26 cellular contexts compared by ENCODE assay signal in genomic region chr7:77337456-77337990, GRCh38.
DNase-seq lines count a peak whose midpoint lies in the region; ATAC-seq and TF ChIP-seq lines count a peak whose summit lies in the region.
"Had no signal": no experiment of that assay in that cellular context is flagged by ENCODE, and none has a peak within 500 bp of the region (broad histone marks: within the 10 kb centered on the region; RNA-seq: fewer than 3 reads in every experiment).

No MANE protein-coding gene starts in this region.

- H3K27ac Mint-ChIP-seq in activated CD4-positive, alpha-beta T cell treated with anti-CD3 and anti-CD28 coated beads, Interleukin-2, amount 10 ng/mL, durations not matched to agents 7 days and 5 days: peak overlapping the region; percentile 41
- H3K27ac Mint-ChIP-seq in IgD-negative memory B cell: peak overlapping the region; percentile 44 to 84 (median 57)
- H3K27ac Mint-ChIP-seq: activated CD8-positive, alpha-beta T cell treated with anti-CD3 and anti-CD28 coated beads, Interleukin-2, amount 10 ng/mL, durations not matched to agents 7 days and 5 days; activated naive CD4-positive, alpha-beta T cell treated with anti-CD3 and anti-CD28 coated beads, Interleukin-2, amount 10 ng/mL, durations not matched to agents 7 days and 5 days; GM23338 had no signal

- CTCF ChIA-PET in activated CD4-positive, alpha-beta T cell treated with anti-CD3 and anti-CD28 coated beads, Interleukin-2, amount 10 ng/mL, durations not matched to agents 7 days and 5 days (lab: Charles Lee): no interaction called here

- TF ChIP-seq CTCF in gastroesophageal sphincter (IDR thresholded peaks at IDR 0.05): no peak
- no peak for TF ChIP-seq CTCF in spleen (IDR thresholded peaks at IDR 0.05 in 8 of 11, conservative IDR thresholded peaks at IDR 0.05 in 3 of 11)
- no peak for TF ChIP-seq CTCF in sigmoid colon (IDR thresholded peaks at IDR 0.05)

- no peak for DNase-seq in activated CD4-positive, alpha-beta T cell treated with anti-CD3 and anti-CD28 coated beads, Interleukin-2, amount 10 ng/mL, durations not matched to agents 7 days and 5 days
- no peak for DNase-seq in activated CD4-positive, alpha-beta T cell treated with anti-CD3 and anti-CD28 coated beads, Interleukin-2, amount 50 U/mL, for 4 hours
- no peak for DNase-seq in spleen
- DNase-seq in sigmoid colon: no peak
- no peak for DNase-seq in cerebellum (ENCODE audit: low spot score)
- DNase-seq: activated CD8-positive, alpha-beta T cell treated with anti-CD3 and anti-CD28 coated beads, Interleukin-2, amount 10 ng/mL, durations not matched to agents 7 days and 5 days; activated naive CD4-positive, alpha-beta T cell treated with anti-CD3 and anti-CD28 coated beads, Interleukin-2, amount 10 ng/mL, durations not matched to agents 7 days and 5 days; amygdala; brain microvascular endothelial cell; CD4-positive, alpha-beta memory T cell; islet precursor cell; left ventricle myocardium superior; midbrain; naive thymus-derived CD8-positive, alpha-beta T cell; NCI-H1417; NCI-H2029 treated with DMSO at 0.1 percent for 48 hours; NCI-H526 treated with DMSO at 0.1 percent for 48 hours; stimulated activated CD4-positive, alpha-beta T cell treated with anti-CD3 and anti-CD28 coated beads, Interleukin-15, amount 100 ng/mL, for 24 hours had no signal

- TF ChIP-seq POLR2A in gastroesophageal sphincter (IDR thresholded peaks at IDR 0.05) (no peak), spleen (IDR thresholded peaks at IDR 0.05) (no peak), sigmoid colon (IDR thresholded peaks at IDR 0.05) (no peak)

- peaks cover 6 to 44% (median 6%) of the 10 kb centered on the region in 3 donors for H3K4me1 ChIP-seq in gastroesophageal sphincter
- H3K4me1 ChIP-seq in spleen: peaks cover 9 to 57% (median 41%) of the 10 kb centered on the region in 6 donors
- peaks cover 0 to 23% (median 15%) of the 10 kb centered on the region in 4 donors for H3K4me1 ChIP-seq in sigmoid colon

- no peaks in the 10 kb centered on the region for H3K36me3 ChIP-seq in gastroesophageal sphincter
- H3K36me3 ChIP-seq in spleen: no peaks in the 10 kb centered on the region
- H3K36me3 ChIP-seq in sigmoid colon: no peaks in the 10 kb centered on the region
- H3K36me3 ChIP-seq: brain microvascular endothelial cell had no signal

- peaks cover 17% of the 10 kb centered on the region for H3K4me1 Mint-ChIP-seq in activated CD4-positive, alpha-beta T cell treated with anti-CD3 and anti-CD28 coated beads, Interleukin-2, amount 10 ng/mL, durations not matched to agents 7 days and 5 days
- H3K4me1 Mint-ChIP-seq in IgD-negative memory B cell: peaks cover 34 to 49% (median 45%) of the 10 kb centered on the region in 3 donors
- H3K4me1 Mint-ChIP-seq: GM23338 had no signal

- H3K27me3 Mint-ChIP-seq in activated CD4-positive, alpha-beta T cell treated with anti-CD3 and anti-CD28 coated beads, Interleukin-2, amount 10 ng/mL, durations not matched to agents 7 days and 5 days: no peaks in the 10 kb centered on the region
- no peaks in the 10 kb centered on the region for H3K27me3 Mint-ChIP-seq in IgD-negative memory B cell
- H3K27me3 Mint-ChIP-seq: activated naive CD4-positive, alpha-beta T cell treated with anti-CD3 and anti-CD28 coated beads, Interleukin-2, amount 10 ng/mL, durations not matched to agents 7 days and 5 days; naive thymus-derived CD8-positive, alpha-beta T cell had no signal

- H3K27me3 ChIP-seq in gastroesophageal sphincter (no peaks in the 10 kb centered on the region), spleen (replicated peaks in 1 of 7) (no peaks in the 10 kb centered on the region), sigmoid colon (no peaks in the 10 kb centered on the region)
- H3K27me3 ChIP-seq: brain microvascular endothelial cell had no signal

- POLR2A ChIA-PET in activated CD4-positive, alpha-beta T cell treated with anti-CD3 and anti-CD28 coated beads, Interleukin-2, amount 10 ng/mL, durations not matched to agents 7 days and 5 days (lab: Charles Lee): no interaction called here

- H3K27ac ChIP-seq in gastroesophageal sphincter (peak overlapping the region in 3 of 4 donors; percentile 5 to 39 (median 9)), spleen (peak overlapping the region in 7 of 8 donors; percentile 41 to 81 (median 76)), sigmoid colon (peak overlapping the region in 2 of 4 donors; percentile 30 to 47)
- H3K27ac ChIP-seq: brain microvascular endothelial cell had no signal

- no peaks in the 10 kb centered on the region for H3K9me3 Mint-ChIP-seq in activated CD4-positive, alpha-beta T cell treated with anti-CD3 and anti-CD28 coated beads, Interleukin-2, amount 10 ng/mL, durations not matched to agents 7 days and 5 days
- peaks cover 0 to 4% (median 0%) of the 10 kb centered on the region in 3 donors for H3K9me3 Mint-ChIP-seq in IgD-negative memory B cell
- H3K9me3 Mint-ChIP-seq: activated naive CD4-positive, alpha-beta T cell treated with anti-CD3 and anti-CD28 coated beads, Interleukin-2, amount 10 ng/mL, durations not matched to agents 7 days and 5 days; CD4-positive, alpha-beta memory T cell; GM23338; naive thymus-derived CD8-positive, alpha-beta T cell; stimulated activated effector memory CD8-positive, alpha-beta T cell treated with anti-CD3 and anti-CD28 coated beads, Interleukin-12 subunit alpha, Interleukin-12 subunit beta, amount 100 ng/mL, for 72 hours had no signal

- ATAC-seq in gastroesophageal sphincter (no peak), HG02840 (IDR thresholded peaks at IDR 0.05; ENCODE audit: low FRiP score, unreplicated experiment) (no peak)
- ATAC-seq: activated CD8-positive, alpha-beta T cell treated with anti-CD3 and anti-CD28 coated beads, Interleukin-2, amount 10 ng/mL, durations not matched to agents 7 days and 5 days; GM23338; K562; left ventricle myocardium superior; naive thymus-derived CD8-positive, alpha-beta T cell; Right ventricle myocardium inferior; SK-N-SH treated with all-trans-retinoic acid at 6 μM for 48 hours; stimulated activated effector memory CD8-positive, alpha-beta T cell treated with anti-CD3 and anti-CD28 coated beads, Interleukin-12 subunit alpha, Interleukin-12 subunit beta, amount 100 ng/mL, for 72 hours had no signal

- H3K9me3 ChIP-seq in gastroesophageal sphincter (no peaks in the 10 kb centered on the region), spleen (no peaks in the 10 kb centered on the region), sigmoid colon (no peaks in the 10 kb centered on the region)

- no peak for TF ChIP-seq EP300 in gastroesophageal sphincter (IDR thresholded peaks at IDR 0.05)
- TF ChIP-seq EP300 in sigmoid colon (IDR thresholded peaks at IDR 0.05): no peak

- H3K4me3 ChIP-seq in gastroesophageal sphincter: no peak overlapping the region
- H3K4me3 ChIP-seq in spleen: no peak overlapping the region
- H3K4me3 ChIP-seq in sigmoid colon: no peak overlapping the region
- H3K4me3 ChIP-seq: GM23338, K562 had no signal

- intact Hi-C loops in spleen (cut with DNase I; ENCODE audit: low total_unique reads) (loop anchor here (10.0 kb wide), 1 partner anchor 213 kb away; the partner anchor contains the start of gene CCDC146), sigmoid colon (cut with DNase I) (no loop called here)

- 71% methylated on average over 2 of the region's 2 CpGs; no CpG with 5 or more reads in 1 of the 2 donors for WGBS in gastroesophageal sphincter (ENCODE audit: low coverage in 1 of 2), 2 donors
- WGBS in spleen, 5 donors: 78 to 90% (median 87%) methylated on average over 2 of the region's 2 CpGs
- 94 to 96% methylated on average over 2 of the region's 2 CpGs for WGBS in sigmoid colon, 2 donors

- no peak overlapping the region for H3K4me3 Mint-ChIP-seq in activated CD4-positive, alpha-beta T cell treated with anti-CD3 and anti-CD28 coated beads, Interleukin-2, amount 10 ng/mL, durations not matched to agents 7 days and 5 days
- H3K4me3 Mint-ChIP-seq in IgD-negative memory B cell: peak overlapping the region in 2 of 4 donors; percentile 23 to 77
- H3K4me3 Mint-ChIP-seq: activated CD8-positive, alpha-beta T cell treated with anti-CD3 and anti-CD28 coated beads, Interleukin-2, amount 10 ng/mL, durations not matched to agents 7 days and 5 days; activated naive CD4-positive, alpha-beta T cell treated with anti-CD3 and anti-CD28 coated beads, Interleukin-2, amount 10 ng/mL, durations not matched to agents 7 days and 5 days; GM23338; stimulated activated effector memory CD8-positive, alpha-beta T cell treated with anti-CD3 and anti-CD28 coated beads, Interleukin-12 subunit alpha, Interleukin-12 subunit beta, amount 100 ng/mL, for 72 hours had no signal

- H3K36me3 Mint-ChIP-seq in activated CD4-positive, alpha-beta T cell treated with anti-CD3 and anti-CD28 coated beads, Interleukin-2, amount 10 ng/mL, durations not matched to agents 7 days and 5 days (ENCODE audit: low read depth): peaks cover 3% of the 10 kb centered on the region
- H3K36me3 Mint-ChIP-seq in IgD-negative memory B cell: peaks cover 3% of the 10 kb centered on the region
- H3K36me3 Mint-ChIP-seq: CD4-positive, alpha-beta memory T cell; stimulated activated effector memory CD8-positive, alpha-beta T cell treated with anti-CD3 and anti-CD28 coated beads, Interleukin-12 subunit alpha, Interleukin-12 subunit beta, amount 100 ng/mL, for 72 hours had no signal
